ENCODE assay signal across 2 cellular contexts in genomic region chr1:9038338-9038650, GRCh38.
TF ChIP-seq lines count a peak whose summit lies in the region.

No MANE protein-coding gene starts in this region.

TF ChIP-seq in IMR-90, 13 proteins besides CTCF, POLR2A, EP300 and RAD21:
- TF ChIP-seq CEBPB (IDR thresholded peaks at IDR 0.05; ENCODE audit: low read depth, low read length) (no peak), ELK1 (IDR thresholded peaks at IDR 0.05; ENCODE audit: borderline replicate concordance, low read depth, low read length) (no peak), SMC3 (IDR thresholded peaks at IDR 0.05; ENCODE audit: low read depth, low read length) (no peak), NFE2L2 (IDR thresholded peaks at IDR 0.05; ENCODE audit: low read depth, low read length) (no peak), MAFK (IDR thresholded peaks at IDR 0.05; ENCODE audit: low read depth, low read length) (no peak), MAZ (IDR thresholded peaks at IDR 0.05; ENCODE audit: borderline replicate concordance, low read depth, low read length) (no peak), BHLHE40 (IDR thresholded peaks at IDR 0.05; ENCODE audit: low read depth, low read length) (no peak), MXI1 (IDR thresholded peaks at IDR 0.05; ENCODE audit: borderline replicate concordance, low read depth, low read length) (no peak), FOS (IDR thresholded peaks at IDR 0.05; ENCODE audit: low read depth, low read length) (no peak)

TF ChIP-seq in K562, 482 proteins besides CTCF, POLR2A, EP300 and RAD21:
- no peak for TF ChIP-seq MXD1 (CRISPR knock-in tag; IDR thresholded peaks at IDR 0.05; ENCODE audit: borderline replicate concordance, poor library complexity, severe bottlenecking)
- no peak for TF ChIP-seq ETS1 (conservative IDR thresholded peaks at IDR 0.05; ENCODE audit: control insufficient read depth, low read depth, low read length)
- TF ChIP-seq CBFA2T3 (IDR thresholded peaks at IDR 0.05), result no peak
- TF ChIP-seq LCOR (CRISPR knock-in tag; IDR thresholded peaks at IDR 0.05), result no peak
- no peak for TF ChIP-seq ATF1 (CRISPR knock-in tag; IDR thresholded peaks at IDR 0.05)
- TF ChIP-seq ATF1 (tag; IDR thresholded peaks at IDR 0.05), result peak; percentile 35; the same call in 1 of the 2 replicates
